Comparison of ENCODE assay signal across 23 cellular contexts in the genomic region with DNA sequence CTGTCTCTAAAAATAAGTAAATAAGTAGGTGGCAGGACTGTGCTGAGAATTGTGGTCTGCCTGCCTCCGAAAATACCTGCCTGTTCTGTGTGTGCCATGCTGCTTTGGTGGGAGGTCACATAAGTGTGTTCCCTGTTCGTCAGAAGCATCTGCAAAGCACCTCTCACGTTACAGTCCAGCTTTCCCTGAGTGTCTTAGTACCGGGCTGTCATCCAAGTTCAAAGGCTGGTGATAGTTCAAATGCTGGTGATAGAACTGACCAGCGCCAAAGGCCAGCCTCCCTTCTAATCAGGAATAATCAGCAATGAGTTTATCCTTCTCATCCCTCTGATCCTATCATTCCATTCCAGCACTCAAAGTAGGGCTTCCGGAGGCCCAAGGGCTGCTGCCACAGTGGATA. TPM values are rescaled to one million over a fixed set of nuclear protein-coding genes. Genes with fewer than 3 reads are reported as not detected.
"Had no signal": no experiment of that assay in that cellular context is flagged by ENCODE, and none has a peak within 500 bp of the region (broad histone marks: within the 10 kb centered on the region; RNA-seq: fewer than 3 reads in every experiment).

No MANE protein-coding gene starts in this region.

- H3K36me3 ChIP-seq: brain microvascular endothelial cell, WERI-Rb-1 had no signal

- DNase-seq: activated B cell treated with CpG ODN at 0.5 μM for 24 hours; activated CD4-positive, alpha-beta T cell treated with anti-CD3 and anti-CD28 coated beads for 48 hours; activated CD4-positive, alpha-beta T cell treated with anti-CD3 and anti-CD28 coated beads, Interleukin-2, amount 50 U/mL, for 1 hour; activated CD4-positive, alpha-beta T cell treated with anti-CD3 and anti-CD28 coated beads, Interleukin-2, amount 50 U/mL, for 48 hours; activated CD8-positive, alpha-beta memory T cell treated with anti-CD3 and anti-CD28 coated beads for 24 hours; activated CD8-positive, alpha-beta T cell treated with anti-CD3 and anti-CD28 coated beads for 36 hours; activated effector memory CD4-positive, alpha-beta T cell treated with Interleukin-2 at 50 U/mL for 16 hours; activated gamma-delta T cell treated with Interleukin-2 at 50 U/mL for 16 hours; activated naive CD4-positive, alpha-beta T cell treated with anti-CD3 and anti-CD28 coated beads, Interleukin-2, amount 50 U/mL, for 16 hours; activated naive CD4-positive, alpha-beta T cell treated with Interleukin-2 at 50 U/mL for 16 hours; activated T-cell treated with anti-CD3 and anti-CD28 coated beads, Interleukin-2, amount 50 U/mL, for 4 hours; amniotic stem cell; brain microvascular endothelial cell; dorsolateral prefrontal cortex; effector memory CD4-positive, alpha-beta T cell; endodermal cell; head of caudate nucleus; T1000; WERI-Rb-1 had no signal

- H3K4me3 ChIP-seq: coronary artery had no signal

- FAIRE-seq: astrocyte, bronchial epithelial cell, frontal cortex had no signal

- H3K27ac ChIP-seq: brain microvascular endothelial cell, coronary artery, WERI-Rb-1 had no signal

RNA-seq across cellular contexts. Expression of a gene that starts 5.6 kb away (rescaled TPM):
- total RNA-seq: bronchial epithelial cell had no signal
